In the genomic region with DNA sequence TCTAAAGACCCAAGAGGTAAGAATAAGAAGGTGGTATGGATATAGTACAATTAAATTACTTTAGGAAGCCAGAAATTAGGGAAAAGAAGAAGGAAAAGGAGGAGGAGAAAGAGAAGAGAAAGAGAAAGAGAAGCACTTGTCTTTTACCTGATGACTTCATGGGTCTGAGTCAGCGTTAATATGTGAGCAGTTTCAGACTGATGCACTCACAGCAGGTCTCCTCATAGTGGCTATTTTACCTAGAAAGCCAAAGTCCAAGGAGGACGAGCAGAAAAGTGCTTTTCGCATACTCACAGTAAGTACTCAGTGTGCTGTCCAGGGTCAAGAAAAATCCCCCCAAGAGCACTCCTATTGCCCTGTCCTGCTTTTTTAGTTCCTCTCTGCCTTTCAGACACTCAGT, we compare ENCODE assay signal across 22 cellular contexts.
DNase-seq lines count a peak whose midpoint lies in the region; ATAC-seq, FAIRE-seq and TF ChIP-seq lines count a peak whose summit lies in the region.
"Had no signal": no experiment of that assay in that cellular context is flagged by ENCODE, and none has a peak within 500 bp of the region (broad histone marks: within the 10 kb centered on the region; RNA-seq: fewer than 3 reads in every experiment).

No MANE protein-coding gene starts in this region.

- no peak overlapping the region for H2AFZ ChIP-seq in KMS-11 (ENCODE audit: low read depth)

- no peaks in the 10 kb centered on the region for H4K20me1 ChIP-seq in KMS-11 (ENCODE audit: insufficient read depth)

- H3K36me3 ChIP-seq in KMS-11 (ENCODE audit: insufficient read depth) (no peaks in the 10 kb centered on the region), bronchial epithelial cell (ENCODE audit: control insufficient read depth, insufficient read depth, low read length) (no peaks in the 10 kb centered on the region)
- H3K36me3 ChIP-seq: colonic mucosa, neutrophil, right lobe of liver had no signal

- no peaks in the 10 kb centered on the region for H3K9me3 Mint-ChIP-seq in endothelial cell (ENCODE audit: unreplicated experiment)
- H3K9me3 Mint-ChIP-seq in naive thymus-derived CD8-positive, alpha-beta T cell = no peaks in the 10 kb centered on the region
- H3K9me3 Mint-ChIP-seq: mesothelial cell of epicardium had no signal

- peaks cover 25% of the 10 kb centered on the region for H3K4me1 ChIP-seq in KMS-11 (ENCODE audit: low read depth, poor library complexity, severe bottlenecking)
- H3K4me1 ChIP-seq: colonic mucosa, right lobe of liver had no signal

- no peak for FAIRE-seq in bronchial epithelial cell (lab: Jason Lieb, UNC)
- FAIRE-seq: D721Med, keratinocyte had no signal

- no peak overlapping the region for H3K27ac ChIP-seq in KMS-11
- H3K27ac ChIP-seq: colonic mucosa, neutrophil, right lobe of liver had no signal

- H3K27ac Mint-ChIP-seq in endothelial cell (ENCODE audit: unreplicated experiment) = no peak overlapping the region
- no peak overlapping the region for H3K27ac Mint-ChIP-seq in naive thymus-derived CD8-positive, alpha-beta T cell
- H3K27ac Mint-ChIP-seq: B cell, mesothelial cell of epicardium had no signal

- H3K4me1 Mint-ChIP-seq in endothelial cell (ENCODE audit: unreplicated experiment) = no peaks in the 10 kb centered on the region
- peaks cover 11 to 22% (median 18%) of the 10 kb centered on the region in 4 donors for H3K4me1 Mint-ChIP-seq in naive thymus-derived CD8-positive, alpha-beta T cell

- H3K27me3 Mint-ChIP-seq in endothelial cell (ENCODE audit: unreplicated experiment) = no peaks in the 10 kb centered on the region
- H3K27me3 Mint-ChIP-seq in naive thymus-derived CD8-positive, alpha-beta T cell = peaks cover 0 to 4% (median 0%) of the 10 kb centered on the region in 5 donors
- H3K27me3 Mint-ChIP-seq: B cell, T-helper 17 cell had no signal

- H3K4me3 ChIP-seq in KMS-11 (IDR thresholded peaks at IDR 0.05; ENCODE audit: insufficient read depth, low read depth, low read length) (no peak overlapping the region), bronchial epithelial cell (ENCODE audit: low read depth, low read length) (no peak overlapping the region)
- H3K4me3 ChIP-seq: colonic mucosa, right lobe of liver had no signal

- H3K27me3 ChIP-seq in KMS-11 (ENCODE audit: insufficient read depth, low read depth) (no peaks in the 10 kb centered on the region), bronchial epithelial cell (ENCODE audit: control insufficient read depth, insufficient read depth, low read length) (no peaks in the 10 kb centered on the region)
- H3K27me3 ChIP-seq: colonic mucosa, neutrophil, right lobe of liver had no signal

- ATAC-seq in GM18498 (IDR thresholded peaks at IDR 0.05; ENCODE audit: unreplicated experiment) (peak; percentile 49), GM18873 (IDR thresholded peaks at IDR 0.05; ENCODE audit: low FRiP score, unreplicated experiment) (no peak)
- no peak for ATAC-seq in naive thymus-derived CD8-positive, alpha-beta T cell
- ATAC-seq: esophagus mucosa, T-helper 17 cell had no signal

- peak overlapping the region; percentile 17; the same call in 1 of the 2 replicates for H3K4me2 ChIP-seq in KMS-11

- no peak overlapping the region for H3K4me3 Mint-ChIP-seq in endothelial cell (ENCODE audit: unreplicated experiment)
- H3K4me3 Mint-ChIP-seq in naive thymus-derived CD8-positive, alpha-beta T cell = no peak overlapping the region
- H3K4me3 Mint-ChIP-seq: B cell, mesothelial cell of epicardium, T-helper 17 cell had no signal

- H3K36me3 Mint-ChIP-seq in endothelial cell (ENCODE audit: low read depth, unreplicated experiment) = no peaks in the 10 kb centered on the region
- no peaks in the 10 kb centered on the region for H3K36me3 Mint-ChIP-seq in naive thymus-derived CD8-positive, alpha-beta T cell
- H3K36me3 Mint-ChIP-seq: mesothelial cell of epicardium had no signal

- no peaks in the 10 kb centered on the region for H3K79me2 ChIP-seq in KMS-11 (ENCODE audit: insufficient read depth, low read depth)

- POLR2A ChIA-PET in naive thymus-derived CD8-positive, alpha-beta T cell (lab: Charles Lee) = no interaction called here

- H3K9ac ChIP-seq in KMS-11 = no peak overlapping the region

- DNase-seq in DMS53 (lab: John Stamatoyannopoulos, UW) (peak; percentile 95), bronchial epithelial cell (ENCODE audit: low read depth) (peak; percentile 38), endothelial cell (ENCODE audit: low spot score) (no peak)
- DNase-seq in stimulated activated CD4-positive, alpha-beta T cell treated with anti-CD3 and anti-CD28 coated beads, Interleukin-12 subunit alpha, Interleukin-12 subunit beta, amount 100 ng/mL, for 4 hours = no peak
- no peak for DNase-seq in naive thymus-derived CD8-positive, alpha-beta T cell
- DNase-seq: activated CD4-positive, CD25-positive, alpha-beta regulatory T cell; activated CD8-positive, alpha-beta memory T cell treated with anti-CD3 and anti-CD28 coated beads, Interleukin-2, amount 50 U/mL, for 48 hours; activated naive CD4-positive, alpha-beta T cell; colonic mucosa; H7; NCI-H1105 treated with DMSO at 0.1 percent for 48 hours; right lobe of liver; T-helper 17 cell had no signal

- TF ChIP-seq CTCF in KMS-11 (conservative IDR thresholded peaks at IDR 0.05; ENCODE audit: low read depth, low read length) (no peak), bronchial epithelial cell (IDR thresholded peaks at IDR 0.05; ENCODE audit: insufficient read depth, low read length, severe bottlenecking) (no peak), endothelial cell (IDR thresholded peaks at IDR 0.05; ENCODE audit: unreplicated experiment) (no peak)

Comparison
In these comparisons a context has a peak if more than half of its experiments do, and no peak if none do; other contexts are left out.
1. DNase-seq: peak in DMS53 (single experiment) and bronchial epithelial cell (single experiment); none in stimulated activated CD4-positive, alpha-beta T cell treated with anti-CD3 and anti-CD28 coated beads, Interleukin-12 subunit alpha, Interleukin-12 subunit beta, amount 100 ng/mL, for 4 hours (single experiment), endothelial cell (single experiment) and naive thymus-derived CD8-positive, alpha-beta T cell (0 of 10).